In genomic region chr2:233336091-233336490, GRCh38 we compare ENCODE assay signal across 6 cellular contexts. TPM values are rescaled to one million over a fixed set of nuclear protein-coding genes. Genes with fewer than 3 reads are reported as not detected.
"Had no signal": no experiment of that assay in that cellular context is flagged by ENCODE, and none has a peak within 500 bp of the region (broad histone marks: within the 10 kb centered on the region; RNA-seq: fewer than 3 reads in every experiment).

No MANE protein-coding gene starts in this region.

RNA-seq across cellular contexts. Expression of gene SAG, which starts 28.5 kb away (rescaled TPM):
- total RNA-seq: activated CD4-positive, alpha-beta T cell treated with anti-CD3 and anti-CD28 coated beads, Interleukin-2, amount 10 ng/mL, durations not matched to agents 24 days and 14 days; ascending aorta; bronchial epithelial cell; cardiac muscle cell; cerebellum; WTC11 had no signal
